ENCODE assay signal across 16 cellular contexts in the genomic region with DNA sequence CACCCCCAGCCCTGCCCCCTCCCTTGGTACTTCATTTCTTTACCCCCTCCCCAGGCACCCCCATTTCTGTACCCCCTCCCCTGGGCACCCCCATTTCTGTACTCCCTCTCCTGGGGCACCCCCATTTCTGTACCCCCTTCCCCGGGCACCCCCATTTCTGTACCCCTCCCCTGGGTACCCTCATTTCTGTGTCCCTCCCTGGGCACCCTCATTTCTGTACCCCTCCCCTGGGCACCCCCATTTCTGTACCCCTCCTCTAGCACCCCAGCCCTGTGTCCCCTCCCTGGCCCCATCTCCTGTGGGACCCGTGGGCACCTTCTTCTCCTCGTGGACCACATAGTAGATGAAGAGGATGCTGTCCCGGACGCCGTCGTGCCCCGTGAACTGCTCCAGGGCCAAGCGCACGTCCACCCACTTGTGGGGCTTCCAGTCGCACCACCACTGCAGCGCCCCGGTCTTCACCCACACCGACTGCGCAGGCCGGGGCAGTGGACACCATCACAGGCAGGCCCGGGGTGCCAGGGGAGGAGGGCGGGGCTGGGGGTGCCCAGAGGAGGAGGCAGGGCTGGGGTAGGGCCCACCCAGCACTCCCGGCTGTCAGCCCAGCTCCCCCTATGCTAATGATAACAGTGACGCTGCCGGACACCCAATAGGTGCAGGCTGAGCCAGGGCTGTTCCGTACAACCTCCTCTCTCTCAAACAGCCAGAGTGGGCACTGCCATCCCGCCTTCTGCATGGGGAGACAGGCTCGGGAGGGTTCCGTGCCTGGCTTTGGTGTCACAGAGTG. TPM values are rescaled to one million over a fixed set of nuclear protein-coding genes. Genes with fewer than 3 reads are reported as not detected.
DNase-seq lines count a peak whose midpoint lies in the region; ATAC-seq and TF ChIP-seq lines count a peak whose summit lies in the region.
"Had no signal": no experiment of that assay in that cellular context is flagged by ENCODE, and none has a peak within 500 bp of the region (broad histone marks: within the 10 kb centered on the region; RNA-seq: fewer than 3 reads in every experiment).

No MANE protein-coding gene starts in this region.

- no peak overlapping the region for H3K9ac ChIP-seq in endodermal cell (ENCODE audit: extremely low read depth, low read length, poor library complexity, severe bottlenecking)
- H3K9ac ChIP-seq: GM23248 had no signal

- H3K36me3 Mint-ChIP-seq in endodermal cell (ENCODE audit: low read depth) (peaks cover 11% of the 10 kb centered on the region), nephron progenitor cell (ENCODE audit: low read depth) (peaks cover 6% of the 10 kb centered on the region)

- H3K4me1 ChIP-seq in endodermal cell (ENCODE audit: control insufficient read depth, insufficient read depth, low read length) = no peaks in the 10 kb centered on the region
- H3K4me1 ChIP-seq: Caco-2 had no signal

- H3K9me3 Mint-ChIP-seq in endodermal cell (no peaks in the 10 kb centered on the region), nephron progenitor cell (no peaks in the 10 kb centered on the region)
- H3K9me3 Mint-ChIP-seq: CD14-positive monocyte; CD8-positive, alpha-beta T cell had no signal

- no peak overlapping the region for H3K27ac ChIP-seq in endodermal cell (ENCODE audit: low read depth, low read length)
- H3K27ac ChIP-seq: GM23248 had no signal

- H3K9me3 ChIP-seq in endodermal cell (ENCODE audit: control insufficient read depth, low read length) = no peaks in the 10 kb centered on the region
- H3K9me3 ChIP-seq: Caco-2 had no signal

- H3K27me3 ChIP-seq in H7 (ENCODE audit: control insufficient read depth, insufficient read depth, low read length) (no peaks in the 10 kb centered on the region), endodermal cell (ENCODE audit: control insufficient read depth, insufficient read depth, low read length, poor library complexity, severe bottlenecking) (no peaks in the 10 kb centered on the region)

- TF ChIP-seq CTCF in endodermal cell (conservative IDR thresholded peaks at IDR 0.05) = no peak
- no peak for TF ChIP-seq CTCF in nephron progenitor cell (IDR thresholded peaks at IDR 0.05)
- no peak for TF ChIP-seq CTCF in foreskin fibroblast (IDR thresholded peaks at IDR 0.05; ENCODE audit: low read depth, low read length)

- H3K27ac Mint-ChIP-seq in endodermal cell (no peak overlapping the region), nephron progenitor cell (peak overlapping the region; percentile 54)
- H3K27ac Mint-ChIP-seq: B cell; CD8-positive, alpha-beta T cell had no signal

- no peak overlapping the region for H3K4me3 Mint-ChIP-seq in endodermal cell
- no peak overlapping the region for H3K4me3 Mint-ChIP-seq in nephron progenitor cell
- H3K4me3 Mint-ChIP-seq: B cell; CD14-positive monocyte; CD8-positive, alpha-beta T cell had no signal

- H3K36me3 ChIP-seq in H7 (replicated peaks; ENCODE audit: control insufficient read depth, insufficient read depth, low read length) = no peaks in the 10 kb centered on the region
- H3K36me3 ChIP-seq in endodermal cell (ENCODE audit: control insufficient read depth, insufficient read depth, low read length) = peaks cover 4% of the 10 kb centered on the region

- no peaks in the 10 kb centered on the region for H3K4me1 Mint-ChIP-seq in endodermal cell
- peaks cover 22% of the 10 kb centered on the region for H3K4me1 Mint-ChIP-seq in nephron progenitor cell
- H3K4me1 Mint-ChIP-seq: B cell, CD14-positive monocyte had no signal

- peak; percentile 2 for DNase-seq in 8988T
- peak; percentile 53 for DNase-seq in H7
- DNase-seq in endodermal cell = peak; percentile 35
- no peak for DNase-seq in nephron progenitor cell
- DNase-seq in stimulated activated CD4-positive, alpha-beta T cell treated with anti-CD3 and anti-CD28 coated beads, Interleukin-2, amount 100 ng/mL, for 24 hours = no peak
- DNase-seq in SIG-M5 (lab: John Stamatoyannopoulos, UW) = no peak
- DNase-seq in foreskin fibroblast = no peak
- DNase-seq: Caco-2; CD8-positive, alpha-beta T cell; DMS53; GF-D8; GM23248; IMR-90 had no signal

- H3K4me3 ChIP-seq in H7 (ENCODE audit: insufficient read depth, low read depth, low read length) (no peak overlapping the region), endodermal cell (ENCODE audit: low read length) (no peak overlapping the region), foreskin fibroblast (ENCODE audit: low read depth in 1 of 2, low read length in 2 of 2) (no peak overlapping the region)
- H3K4me3 ChIP-seq: GM23248 had no signal

- WGBS in endodermal cell (ENCODE audit: insufficient coverage in 1 of 2, insufficient read length in 1 of 2), 2 experiments = 93 to 96% methylated on average over 4 to 25 of the region's 25 CpGs

- H3K27me3 Mint-ChIP-seq in endodermal cell (ENCODE audit: insufficient read depth) (no peaks in the 10 kb centered on the region), nephron progenitor cell (ENCODE audit: low read depth, poor library complexity) (no peaks in the 10 kb centered on the region)
- H3K27me3 Mint-ChIP-seq: B cell had no signal

- ATAC-seq in GM18858 (IDR thresholded peaks at IDR 0.05; ENCODE audit: unreplicated experiment) = no peak
- ATAC-seq: CD8-positive, alpha-beta T cell had no signal

RNA-seq across cellular contexts. Expression of a gene that starts 20.4 kb away (rescaled TPM):
- 12.7 and 13.7 TPM in 2 replicates for total RNA-seq in H7 (2014; rRNA removed; shearing (Covaris generic))
- total RNA-seq in endodermal cell = 10 to 100 TPM; 27.2 to 32.0 TPM
- 18.7 TPM for polyA plus RNA-seq in endodermal cell (2013, experiment 1 of 2)
- 19.2 TPM for polyA plus RNA-seq in endodermal cell (2013, experiment 2 of 2)

RNA-seq across cellular contexts. Expression of a gene that starts 20.4 kb away (rescaled TPM):
- total RNA-seq in H7 (2014; rRNA removed; shearing (Covaris generic)) = 0.90 and 2.8 TPM in 2 replicates
- under 1 TPM; 0.86 to 0.95 TPM for total RNA-seq in endodermal cell
- polyA plus RNA-seq in endodermal cell (2013, experiment 1 of 2) = not detected
- polyA plus RNA-seq in endodermal cell (2013, experiment 2 of 2) = not detected
- total RNA-seq: CD8-positive, alpha-beta T cell; GM23248; IMR-90 had no signal
- polyA plus RNA-seq: CD14-positive monocyte, GM23248, IMR-90 had no signal

RNA-seq across cellular contexts. Expression of a gene that starts 49.8 kb away (rescaled TPM):
- 32.8 and 41.7 TPM in 2 replicates for total RNA-seq in H7 (2014; rRNA removed; shearing (Covaris generic))
- total RNA-seq in endodermal cell = 100 to 1,000 TPM; 130 to 152 TPM
- 158 TPM for polyA plus RNA-seq in endodermal cell (2013, experiment 1 of 2)
- polyA plus RNA-seq in endodermal cell (2013, experiment 2 of 2) = 139 TPM

Comparison
In these comparisons a context has a peak if more than half of its experiments do, and no peak if none do; other contexts are left out.
1. DNase-seq: peak in 8988T (single experiment), H7 (single experiment) and endodermal cell (single experiment); none in nephron progenitor cell (single experiment), stimulated activated CD4-positive, alpha-beta T cell treated with anti-CD3 and anti-CD28 coated beads, Interleukin-2, amount 100 ng/mL, for 24 hours (0 of 2), SIG-M5 (single experiment) and foreskin fibroblast (0 of 2).